ENCODE assay signal across 8 cellular contexts in the genomic region with DNA sequence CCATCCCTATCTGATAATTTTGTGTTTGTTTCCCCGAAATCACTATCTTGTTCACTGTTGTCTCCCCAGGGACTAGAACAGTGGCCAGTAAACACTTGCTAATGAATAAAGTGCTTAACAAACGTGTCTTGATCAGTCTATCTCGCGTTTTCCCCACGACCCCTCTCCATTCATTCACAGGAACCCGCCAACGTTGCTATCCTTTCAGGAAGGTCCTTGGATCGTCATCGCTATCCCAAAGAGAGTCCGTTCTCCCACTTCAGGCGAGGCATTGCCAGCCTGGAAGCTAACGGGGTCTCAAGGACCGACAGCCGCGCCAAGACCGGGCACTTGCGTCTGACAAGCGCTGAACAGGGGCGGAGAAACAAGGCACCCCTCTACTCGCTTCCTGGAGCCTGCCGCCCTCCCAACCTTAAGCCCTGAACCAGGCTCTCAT. TPM values are rescaled to one million over a fixed set of nuclear protein-coding genes. Genes with fewer than 3 reads are reported as not detected.
DNase-seq lines count a peak whose midpoint lies in the region; ATAC-seq and TF ChIP-seq lines count a peak whose summit lies in the region.

No MANE protein-coding gene starts in this region.

- intact Hi-C loops in lower leg skin (cut with DNase I; ENCODE audit: low total_unique reads), result no loop called here

- H3K4me1 Mint-ChIP-seq in activated naive CD8-positive, alpha-beta T cell treated with anti-CD3 and anti-CD28 coated beads, Interleukin-2, amount 50 U/mL, for 24 hours, result peaks cover 61% of the 10 kb centered on the region

- no peak for DNase-seq in activated naive CD8-positive, alpha-beta T cell treated with anti-CD3 and anti-CD28 coated beads, Interleukin-2, amount 50 U/mL, for 24 hours
- DNase-seq in lower leg skin (ENCODE audit: low spot score in 2 of 2) (no peak), COLO668 (lab: John Stamatoyannopoulos, UW; ENCODE audit: unreplicated experiment) (no peak)
- DNase-seq in effector CD4-positive, alpha-beta T cell, result no peak
- DNase-seq in stimulated activated naive CD4-positive, alpha-beta T cell (lab: John Stamatoyannopoulos, UW), result no peak

- H3K4me3 ChIP-seq in lower leg skin (ENCODE audit: low read depth, poor library complexity, severe bottlenecking), result peak overlapping the region; percentile 74

- ATAC-seq in GM18508 (IDR thresholded peaks at IDR 0.05; ENCODE audit: insufficient read depth, unreplicated experiment) (peak; percentile 3), HG02885 (IDR thresholded peaks at IDR 0.05; ENCODE audit: poor library complexity, unreplicated experiment) (peak; percentile 9), HG03196 (IDR thresholded peaks at IDR 0.05; ENCODE audit: unreplicated experiment) (no peak)
- ATAC-seq in activated naive CD8-positive, alpha-beta T cell treated with anti-CD3 and anti-CD28 coated beads, Interleukin-2, amount 50 U/mL, for 24 hours, result peak; percentile 3

- WGBS in lower leg skin, 2 donors, result 0 to 1% methylated on average over 16 to 21 of the region's 21 CpGs

- H3K36me3 Mint-ChIP-seq in activated naive CD8-positive, alpha-beta T cell treated with anti-CD3 and anti-CD28 coated beads, Interleukin-2, amount 50 U/mL, for 24 hours (ENCODE audit: low read depth), result peaks cover 24% of the 10 kb centered on the region

- no peak overlapping the region for H3K27ac Mint-ChIP-seq in activated naive CD8-positive, alpha-beta T cell treated with anti-CD3 and anti-CD28 coated beads, Interleukin-2, amount 50 U/mL, for 24 hours

- H3K4me3 Mint-ChIP-seq in activated naive CD8-positive, alpha-beta T cell treated with anti-CD3 and anti-CD28 coated beads, Interleukin-2, amount 50 U/mL, for 24 hours, result no peak overlapping the region

- no peak for TF ChIP-seq POLR2A in lower leg skin (IDR thresholded peaks at IDR 0.05)

- H3K9me3 Mint-ChIP-seq in activated naive CD8-positive, alpha-beta T cell treated with anti-CD3 and anti-CD28 coated beads, Interleukin-2, amount 50 U/mL, for 24 hours, result no peaks in the 10 kb centered on the region

- peaks cover 2% of the 10 kb centered on the region for H3K27me3 Mint-ChIP-seq in activated naive CD8-positive, alpha-beta T cell treated with anti-CD3 and anti-CD28 coated beads, Interleukin-2, amount 50 U/mL, for 24 hours

- no peak for TF ChIP-seq CTCF in lower leg skin (IDR thresholded peaks at IDR 0.05)

RNA-seq across cellular contexts. Expression of gene LINS1, which starts 0.3 kb away (rescaled TPM):
- total RNA-seq in lower leg skin, result 10 to 100 TPM; 12.5 to 24.9 (median 18.7) TPM

RNA-seq across cellular contexts. Expression of gene ASB7, which starts 0.7 kb away (rescaled TPM):
- 10 to 100 TPM in 2 of 4 donors, 1 to 10 TPM in 2; 5.4 to 15.8 (median 9.6) TPM for total RNA-seq in lower leg skin
